ENCODE assay signal across 25 cellular contexts in the genomic region with DNA sequence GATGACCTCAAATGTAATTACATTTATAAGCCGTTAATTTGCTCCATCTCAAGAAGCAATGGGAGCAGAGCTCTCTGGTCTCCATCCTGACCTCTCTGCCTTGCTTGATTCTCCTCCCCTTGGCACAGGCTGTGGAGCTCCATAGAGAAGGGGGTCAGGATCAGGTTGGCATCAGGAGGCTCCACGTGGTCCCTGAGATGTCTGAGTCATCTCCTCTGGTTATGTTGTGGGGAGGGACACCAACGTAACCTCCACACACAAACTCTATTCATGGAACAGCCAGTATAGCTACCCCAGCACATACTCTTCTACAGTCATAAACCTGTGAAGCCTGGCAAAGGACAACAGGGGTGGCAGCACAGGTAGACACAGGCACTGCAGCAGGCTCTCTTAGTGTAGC. TPM values are rescaled to one million over a fixed set of nuclear protein-coding genes. Genes with fewer than 3 reads are reported as not detected.
A peak's percentile ranks its signal among the peaks of the same experiment; 100 is the strongest.
DNase-seq lines count a peak whose midpoint lies in the region; ATAC-seq and TF ChIP-seq lines count a peak whose summit lies in the region.
"Had no signal": no experiment of that assay in that cellular context is flagged by ENCODE, and none has a peak within 500 bp of the region (broad histone marks: within the 10 kb centered on the region; RNA-seq: fewer than 3 reads in every experiment).

No MANE protein-coding gene starts in this region.

- intact Hi-C loops in CD8-positive, alpha-beta T cell (cut with DNase I, micrococcal nuclease): no loop called here
- intact Hi-C loops in activated CD8-positive, alpha-beta T cell treated with anti-CD3 and anti-CD28 coated beads for 36 hours (cut with micrococcal nuclease): no loop called here
- intact Hi-C loops in naive thymus-derived CD4-positive, alpha-beta T cell (cut with micrococcal nuclease): loop anchor here in 1 of 2 donors (1.0 kb wide), 1 partner anchor 26 kb away; no protein-coding TSS in a partner anchor

- peak; percentile 56 for DNase-seq in activated CD8-positive, alpha-beta memory T cell treated with anti-CD3 and anti-CD28 coated beads for 24 hours
- DNase-seq in activated CD8-positive, alpha-beta memory T cell treated with anti-CD3 and anti-CD28 coated beads, Interleukin-2, amount 50 U/mL, for 4 hours: no peak
- peak in 1 of 7 experiments; percentile 46 for DNase-seq in CD8-positive, alpha-beta T cell
- no peak for DNase-seq in activated CD8-positive, alpha-beta T cell treated with anti-CD3 and anti-CD28 coated beads for 36 hours
- DNase-seq in naive thymus-derived CD4-positive, alpha-beta T cell: no peak
- DNase-seq in chondrocyte (ENCODE audit: low spot score): no peak
- no peak for DNase-seq in SIG-M5 (lab: John Stamatoyannopoulos, UW)
- DNase-seq: ACHN; activated CD4-positive, alpha-beta memory T cell treated with anti-CD3 and anti-CD28 coated beads for 36 hours; activated T-cell treated with anti-CD3 and anti-CD28 coated beads, Interleukin-2, amount 50 U/mL, for 4 hours; BE2C; Calu3; DND-41; H7; left lung; NCI-H1048; NCI-H1694; RPMI8226; stimulated activated CD4-positive, alpha-beta T cell treated with anti-CD3 and anti-CD28 coated beads, Interleukin-12 subunit alpha, Interleukin-12 subunit beta, amount 100 ng/mL, for 4 hours; stimulated activated CD4-positive, alpha-beta T cell treated with anti-CD3 and anti-CD28 coated beads, Interleukin-4, amount 100 ng/mL, for 4 hours; stimulated activated naive CD4-positive, alpha-beta T cell treated with Interleukin-2 at 50 U/mL for 16 hours; thyroid gland had no signal

- TF ChIP-seq CTCF in CD8-positive, alpha-beta T cell (IDR thresholded peaks at IDR 0.05): no peak
- no peak for TF ChIP-seq CTCF in activated CD8-positive, alpha-beta T cell treated with anti-CD3 and anti-CD28 coated beads for 36 hours (IDR thresholded peaks at IDR 0.05)
- TF ChIP-seq CTCF in chondrocyte (IDR thresholded peaks at IDR 0.05): no peak

- peaks cover 5% of the 10 kb centered on the region for H3K9me3 Mint-ChIP-seq in CD8-positive, alpha-beta T cell
- peaks cover 20% of the 10 kb centered on the region for H3K9me3 Mint-ChIP-seq in activated CD8-positive, alpha-beta T cell treated with anti-CD3 and anti-CD28 coated beads for 36 hours
- H3K9me3 Mint-ChIP-seq in naive thymus-derived CD4-positive, alpha-beta T cell: peaks cover 0 to 20% (median 8%) of the 10 kb centered on the region in 11 donors
- peaks cover 5% of the 10 kb centered on the region for H3K9me3 Mint-ChIP-seq in chondrocyte (ENCODE audit: low read depth)

- H3K36me3 ChIP-seq in CD8-positive, alpha-beta T cell (ENCODE audit: insufficient read depth, low read length): peaks cover 8% of the 10 kb centered on the region
- peaks cover 0 to 28% (median 12%) of the 10 kb centered on the region in 3 experiments for H3K36me3 ChIP-seq in naive thymus-derived CD4-positive, alpha-beta T cell (ENCODE audit: control insufficient read depth in 2 of 3, insufficient read depth in 3 of 3, low read length in 3 of 3)
- H3K36me3 ChIP-seq: adrenal gland, BE2C, left lung, right lobe of liver, thyroid gland had no signal

- H3K4me1 Mint-ChIP-seq in CD8-positive, alpha-beta T cell (ENCODE audit: low read depth): peaks cover 93% of the 10 kb centered on the region
- peaks cover 90% of the 10 kb centered on the region for H3K4me1 Mint-ChIP-seq in activated CD8-positive, alpha-beta T cell treated with anti-CD3 and anti-CD28 coated beads for 36 hours (ENCODE audit: low read depth)
- H3K4me1 Mint-ChIP-seq in naive thymus-derived CD4-positive, alpha-beta T cell: peaks cover 73 to 98% (median 95%) of the 10 kb centered on the region in 7 donors
- no peaks in the 10 kb centered on the region for H3K4me1 Mint-ChIP-seq in chondrocyte (ENCODE audit: low read depth)

- no peak for ATAC-seq in CD8-positive, alpha-beta T cell
- no peak for ATAC-seq in activated CD8-positive, alpha-beta T cell treated with anti-CD3 and anti-CD28 coated beads for 36 hours
- no peak for ATAC-seq in naive thymus-derived CD4-positive, alpha-beta T cell
- ATAC-seq: activated T-cell treated with anti-CD3 and anti-CD28 coated beads, Interleukin-2, amount 50 U/mL, for 4 hours; left lung; right lobe of liver had no signal

- no peak overlapping the region for H3K4me3 ChIP-seq in CD8-positive, alpha-beta T cell (ENCODE audit: low read depth, low read length)
- H3K4me3 ChIP-seq in naive thymus-derived CD4-positive, alpha-beta T cell (ENCODE audit: low read length): no peak overlapping the region
- H3K4me3 ChIP-seq: adrenal gland, left lung, right lobe of liver, thyroid gland had no signal

- POLR2A ChIA-PET in CD8-positive, alpha-beta T cell (lab: Charles Lee): interaction anchor here (0.6 to 1.8 kb wide), 10 partner anchors 11 to 590 kb away, joined by 3 to 5 read pairs (median 3); no protein-coding TSS in a partner anchor
- POLR2A ChIA-PET in activated CD8-positive, alpha-beta T cell treated with anti-CD3 and anti-CD28 coated beads for 36 hours (lab: Charles Lee): interaction anchor here (0.8 to 2.9 kb wide), 7 partner anchors 10 to 156 kb away, joined by 3 to 10 read pairs (median 3); no protein-coding TSS in a partner anchor
- POLR2A ChIA-PET in naive thymus-derived CD4-positive, alpha-beta T cell (lab: Charles Lee): interaction anchor here (1.0 to 13.0 kb wide), 9 partner anchors 8 to 74 kb away, joined by 3 to 261 read pairs (median 19); a partner anchor contains a TSS

- no peak overlapping the region for H3K27ac ChIP-seq in CD8-positive, alpha-beta T cell (ENCODE audit: low read depth, low read length)
- H3K27ac ChIP-seq in naive thymus-derived CD4-positive, alpha-beta T cell (ENCODE audit: low read depth, low read length): peak overlapping the region; percentile 41
- H3K27ac ChIP-seq: adrenal gland, left lung, right lobe of liver, thyroid gland had no signal

- peak overlapping the region; percentile 15 for H3K4me3 Mint-ChIP-seq in CD8-positive, alpha-beta T cell
- no peak overlapping the region for H3K4me3 Mint-ChIP-seq in activated CD8-positive, alpha-beta T cell treated with anti-CD3 and anti-CD28 coated beads for 36 hours
- H3K4me3 Mint-ChIP-seq in naive thymus-derived CD4-positive, alpha-beta T cell: peak overlapping the region in 9 of 10 donors; percentile 27 to 85 (median 71)
- H3K4me3 Mint-ChIP-seq in chondrocyte (ENCODE audit: unreplicated experiment): no peak overlapping the region
- H3K4me3 Mint-ChIP-seq: activated CD4-positive, alpha-beta memory T cell treated with anti-CD3 and anti-CD28 coated beads for 36 hours; activated T-cell treated with anti-CD3 and anti-CD28 coated beads, Interleukin-2, amount 50 U/mL, for 4 hours; brain had no signal

- no peaks in the 10 kb centered on the region for H3K27me3 Mint-ChIP-seq in CD8-positive, alpha-beta T cell (ENCODE audit: low read depth)
- no peaks in the 10 kb centered on the region for H3K27me3 Mint-ChIP-seq in activated CD8-positive, alpha-beta T cell treated with anti-CD3 and anti-CD28 coated beads for 36 hours
- H3K27me3 Mint-ChIP-seq in naive thymus-derived CD4-positive, alpha-beta T cell: no peaks in the 10 kb centered on the region
- peaks cover 36% of the 10 kb centered on the region for H3K27me3 Mint-ChIP-seq in chondrocyte (ENCODE audit: low read depth)
- H3K27me3 Mint-ChIP-seq: activated CD4-positive, alpha-beta memory T cell treated with anti-CD3 and anti-CD28 coated beads for 36 hours had no signal

- H3K9me3 ChIP-seq in CD8-positive, alpha-beta T cell (ENCODE audit: low read length): no peaks in the 10 kb centered on the region
- peaks cover 0 to 5% (median 0%) of the 10 kb centered on the region in 3 experiments for H3K9me3 ChIP-seq in naive thymus-derived CD4-positive, alpha-beta T cell (ENCODE audit: control insufficient read depth in 2 of 3, low read length in 3 of 3)
- H3K9me3 ChIP-seq: adrenal gland, BE2C, right lobe of liver, thyroid gland had no signal

- peaks cover 67% of the 10 kb centered on the region for H3K36me3 Mint-ChIP-seq in CD8-positive, alpha-beta T cell
- peaks cover 74% of the 10 kb centered on the region for H3K36me3 Mint-ChIP-seq in activated CD8-positive, alpha-beta T cell treated with anti-CD3 and anti-CD28 coated beads for 36 hours (ENCODE audit: low read depth)
- H3K36me3 Mint-ChIP-seq in naive thymus-derived CD4-positive, alpha-beta T cell: peaks cover 23 to 77% (median 56%) of the 10 kb centered on the region in 5 donors
- no peaks in the 10 kb centered on the region for H3K36me3 Mint-ChIP-seq in chondrocyte (ENCODE audit: low read depth)
- H3K36me3 Mint-ChIP-seq: brain had no signal

- CTCF ChIA-PET in CD8-positive, alpha-beta T cell (lab: Charles Lee): interaction anchor here (0.7 to 3.8 kb wide), 6 partner anchors 10 to 348 kb away, joined by 3 to 13 read pairs (median 5); no protein-coding TSS in a partner anchor
- CTCF ChIA-PET in activated CD8-positive, alpha-beta T cell treated with anti-CD3 and anti-CD28 coated beads for 36 hours (lab: Charles Lee): interaction anchor here (1.5 to 3.8 kb wide), 2 partner anchors 74 to 110 kb away, joined by 3 to 20 read pairs; no protein-coding TSS in a partner anchor
- CTCF ChIA-PET in naive thymus-derived CD4-positive, alpha-beta T cell (lab: Charles Lee): interaction anchor here (2.1 to 4.0 kb wide), 4 partner anchors 10 to 74 kb away, joined by 10 to 20 read pairs (median 13); no protein-coding TSS in a partner anchor

- H3K27me3 ChIP-seq in CD8-positive, alpha-beta T cell (ENCODE audit: insufficient read depth, low read length): no peaks in the 10 kb centered on the region
- H3K27me3 ChIP-seq in naive thymus-derived CD4-positive, alpha-beta T cell (ENCODE audit: control insufficient read depth in 2 of 2, insufficient read depth in 2 of 2, low read length in 2 of 2): no peaks in the 10 kb centered on the region
- H3K27me3 ChIP-seq: adrenal gland, BE2C, left lung, right lobe of liver, thyroid gland had no signal

- peaks cover 94% of the 10 kb centered on the region for H3K4me1 ChIP-seq in CD8-positive, alpha-beta T cell (ENCODE audit: insufficient read depth, low read length)
- peaks cover 67 to 95% of the 10 kb centered on the region in 2 donors for H3K4me1 ChIP-seq in naive thymus-derived CD4-positive, alpha-beta T cell (ENCODE audit: control insufficient read depth in 2 of 2, insufficient read depth in 2 of 2, low read length in 2 of 2)
- H3K4me1 ChIP-seq: adrenal gland, BE2C, right lobe of liver, thyroid gland had no signal

- H3K27ac Mint-ChIP-seq in CD8-positive, alpha-beta T cell: peak overlapping the region; percentile 94
- peak overlapping the region; percentile 70 for H3K27ac Mint-ChIP-seq in activated CD8-positive, alpha-beta T cell treated with anti-CD3 and anti-CD28 coated beads for 36 hours
- H3K27ac Mint-ChIP-seq in naive thymus-derived CD4-positive, alpha-beta T cell: peak overlapping the region in 8 of 9 donors; percentile 35 to 99 (median 96)
- H3K27ac Mint-ChIP-seq in chondrocyte (ENCODE audit: unreplicated experiment): no peak overlapping the region
- H3K27ac Mint-ChIP-seq: activated CD4-positive, alpha-beta memory T cell treated with anti-CD3 and anti-CD28 coated beads for 36 hours; brain had no signal

RNA-seq across cellular contexts. Expression of a gene that starts 29.0 kb away (rescaled TPM):
- 100 to 1,000 TPM; 138 to 142 TPM for total RNA-seq in CD8-positive, alpha-beta T cell
- 10 to 100 TPM; 56.3 to 56.4 TPM for total RNA-seq in activated CD8-positive, alpha-beta T cell treated with anti-CD3 and anti-CD28 coated beads for 36 hours
- 100 to 1,000 TPM in 4 of 5 experiments, 10 to 100 TPM in 1; 75.0 to 288 (median 182) TPM for total RNA-seq in naive thymus-derived CD4-positive, alpha-beta T cell
- 100 to 1,000 TPM; 119 to 204 TPM for polyA plus RNA-seq in naive thymus-derived CD4-positive, alpha-beta T cell
- total RNA-seq in chondrocyte: 0.37 to 1.2 TPM (median 0.82 TPM) in 3 replicates

RNA-seq across cellular contexts. Expression of a gene that starts 53.6 kb away (rescaled TPM):
- 1,000 to 10,000 TPM; 1,479 to 1,577 TPM for total RNA-seq in CD8-positive, alpha-beta T cell
- total RNA-seq in activated CD8-positive, alpha-beta T cell treated with anti-CD3 and anti-CD28 coated beads for 36 hours: 1,000 to 10,000 TPM; 2,035 to 2,060 TPM
- 1,000 to 10,000 TPM; 1,492 to 5,756 (median 1,578) TPM for total RNA-seq in naive thymus-derived CD4-positive, alpha-beta T cell
- 1,000 to 10,000 TPM; 6,721 to 8,256 TPM for polyA plus RNA-seq in naive thymus-derived CD4-positive, alpha-beta T cell
- 1,771 to 2,562 TPM (median 2,521 TPM) in 3 replicates for total RNA-seq in chondrocyte

Comparison
In these comparisons a context has a peak if more than half of its experiments do, and no peak if none do; other contexts are left out.
1. H3K4me3 Mint-ChIP-seq: peak in CD8-positive, alpha-beta T cell (single experiment) and naive thymus-derived CD4-positive, alpha-beta T cell (9 of 10); none in activated CD8-positive, alpha-beta T cell treated with anti-CD3 and anti-CD28 coated beads for 36 hours (single experiment) and chondrocyte (single experiment).
2. RNA of a gene that starts 29.0 kb away (total RNA-seq): 75.0 to 288 TPM in naive thymus-derived CD4-positive, alpha-beta T cell, 138 to 142 TPM in CD8-positive, alpha-beta T cell and 56.3 to 56.4 TPM in activated CD8-positive, alpha-beta T cell treated with anti-CD3 and anti-CD28 coated beads for 36 hours; 0.37 to 1.2 TPM in chondrocyte; every median in the first group is over 10 times any median in the second.